Comparison of ENCODE assay signal across 20 cellular contexts in the genomic region with DNA sequence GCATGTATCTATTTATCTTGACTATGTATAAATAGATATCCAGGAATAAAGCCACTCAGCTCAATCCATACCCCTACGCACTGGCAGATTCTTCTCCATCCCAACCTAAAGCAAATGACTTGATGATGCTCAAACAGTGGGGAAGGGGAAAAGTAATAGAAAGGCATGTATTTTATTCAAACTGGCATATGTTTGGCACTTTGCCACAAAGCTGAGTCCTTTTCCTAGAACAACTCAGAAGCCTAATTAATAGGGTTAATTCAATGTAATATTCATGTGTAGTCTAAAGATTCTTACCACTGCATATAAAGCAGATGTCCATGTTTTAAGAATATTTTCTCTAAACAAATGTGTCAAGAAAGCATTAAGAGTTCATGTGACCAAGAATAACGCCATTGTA.
"Had no signal": no experiment of that assay in that cellular context is flagged by ENCODE, and none has a peak within 500 bp of the region (broad histone marks: within the 10 kb centered on the region; RNA-seq: fewer than 3 reads in every experiment).

No MANE protein-coding gene starts in this region.

- ATAC-seq: effector memory CD8-positive, alpha-beta T cell had no signal

- H3K4me3 Mint-ChIP-seq: activated CD4-positive, alpha-beta T cell treated with anti-CD3 and anti-CD28 coated beads, Interleukin-2, amount 10 ng/mL, durations not matched to agents 7 days and 5 days; activated naive CD8-positive, alpha-beta T cell; dendritic cell treated with granulocyte-macrophage colony-stimulating factor and Interleukin-4, amounts not matched to agents 40 ng/mL and 50 ng/mL, for 4 days; effector memory CD8-positive, alpha-beta T cell; immature natural killer cell; nephron progenitor cell had no signal

- H3K36me3 Mint-ChIP-seq: activated naive CD8-positive, alpha-beta T cell; immature natural killer cell had no signal

- H3K4me3 ChIP-seq: prostate gland, smooth muscle cell, tibial nerve, uterus had no signal

- H3K27me3 ChIP-seq: tibial nerve, uterus had no signal

- H3K27ac Mint-ChIP-seq: activated CD4-positive, alpha-beta T cell treated with anti-CD3 and anti-CD28 coated beads, Interleukin-2, amount 10 ng/mL, durations not matched to agents 7 days and 5 days; activated naive CD8-positive, alpha-beta T cell; dendritic cell treated with granulocyte-macrophage colony-stimulating factor and Interleukin-4, amounts not matched to agents 40 ng/mL and 50 ng/mL, for 4 days; effector memory CD8-positive, alpha-beta T cell; immature natural killer cell; nephron progenitor cell had no signal

- H3K4me1 ChIP-seq: prostate gland had no signal

- H3K9me3 Mint-ChIP-seq: dendritic cell treated with granulocyte-macrophage colony-stimulating factor and Interleukin-4, amounts not matched to agents 40 ng/mL and 50 ng/mL, for 4 days; effector memory CD8-positive, alpha-beta T cell; immature natural killer cell; nephron progenitor cell had no signal

- H3K27ac ChIP-seq: epithelial cell of prostate, prostate gland, tibial nerve, uterus had no signal

- H3K9me3 ChIP-seq: prostate gland, tibial nerve, uterus had no signal

- H3K27me3 Mint-ChIP-seq: activated CD4-positive, alpha-beta T cell treated with anti-CD3 and anti-CD28 coated beads, Interleukin-2, amount 10 ng/mL, durations not matched to agents 7 days and 5 days; activated naive CD8-positive, alpha-beta T cell; dendritic cell treated with granulocyte-macrophage colony-stimulating factor and Interleukin-4, amounts not matched to agents 40 ng/mL and 50 ng/mL, for 4 days; effector memory CD8-positive, alpha-beta T cell had no signal

- DNase-seq: activated CD4-positive, alpha-beta T cell treated with anti-CD3 and anti-CD28 coated beads, Interleukin-2, amount 10 ng/mL, durations not matched to agents 7 days and 5 days; activated CD8-positive, alpha-beta memory T cell treated with anti-CD3 and anti-CD28 coated beads for 24 hours; activated gamma-delta T cell treated with Interleukin-2 at 50 U/mL for 16 hours; amniotic stem cell; effector memory CD8-positive, alpha-beta T cell; head of caudate nucleus; immature natural killer cell; nephron progenitor cell; occipital lobe; right cardiac atrium; stimulated activated CD4-positive, alpha-beta T cell treated with anti-CD3 and anti-CD28 coated beads, Interleukin-4, amount 100 ng/mL, for 4 hours; stimulated activated CD8-positive, alpha-beta memory T cell treated with anti-CD3 and anti-CD28 coated beads, Interleukin-4, amount 100 ng/mL, for 48 hours; stimulated activated naive CD4-positive, alpha-beta T cell treated with Interleukin-2 at 50 U/mL for 16 hours; uterus had no signal

- H3K36me3 ChIP-seq: prostate gland, tibial nerve, uterus had no signal
